ENCODE assay signal across 33 cellular contexts in genomic region chr16:57956924-57957323, GRCh38. TPM values are rescaled to one million over a fixed set of nuclear protein-coding genes. Genes with fewer than 3 reads are reported as not detected.
"Had no signal": no experiment of that assay in that cellular context is flagged by ENCODE, and none has a peak within 500 bp of the region (broad histone marks: within the 10 kb centered on the region; RNA-seq: fewer than 3 reads in every experiment).

No MANE protein-coding gene starts in this region.

- H3K36me3 Mint-ChIP-seq: mesothelial cell of epicardium; naive B cell; natural killer cell treated with Interleukin-12 subunit alpha and Interleukin-12 subunit beta and Interleukin-15 and Interleukin-18, amount 100 ng/mL, for 72 hours; stimulated activated effector memory CD8-positive, alpha-beta T cell treated with anti-CD3 and anti-CD28 coated beads, Interleukin-12 subunit alpha, Interleukin-12 subunit beta, amount 100 ng/mL, for 72 hours had no signal

- H3K4me1 ChIP-seq: gastrocnemius medialis, left lung, psoas muscle, sigmoid colon, stomach, thyroid gland had no signal

- H3K27me3 ChIP-seq: gastrocnemius medialis, left lung, ovary, sigmoid colon, thyroid gland had no signal

- H3K27ac ChIP-seq: gastrocnemius medialis, left lung, ovary, psoas muscle, sigmoid colon, stomach, thyroid gland had no signal

- H3K4me3 Mint-ChIP-seq: effector memory CD8-positive, alpha-beta T cell; mesothelial cell of epicardium; natural killer cell treated with Interleukin-12 subunit alpha and Interleukin-12 subunit beta and Interleukin-15 and Interleukin-18, amount 100 ng/mL, for 72 hours; neural crest cell; stimulated activated effector memory CD8-positive, alpha-beta T cell treated with anti-CD3 and anti-CD28 coated beads, Interleukin-12 subunit alpha, Interleukin-12 subunit beta, amount 100 ng/mL, for 72 hours had no signal

- H3K4me1 Mint-ChIP-seq: neural crest cell; stimulated activated effector memory CD8-positive, alpha-beta T cell treated with anti-CD3 and anti-CD28 coated beads, Interleukin-12 subunit alpha, Interleukin-12 subunit beta, amount 100 ng/mL, for 72 hours had no signal

- H3K36me3 ChIP-seq: gastrocnemius medialis, left lung, ovary, sigmoid colon, stomach, thyroid gland had no signal

- H3K27me3 Mint-ChIP-seq: natural killer cell treated with Interleukin-12 subunit alpha and Interleukin-12 subunit beta and Interleukin-15 and Interleukin-18, amount 100 ng/mL, for 72 hours had no signal

- H3K9me3 ChIP-seq: gastrocnemius medialis, left lung, mucosa of descending colon, ovary, psoas muscle, sigmoid colon, stomach, thyroid gland had no signal

- ATAC-seq: effector memory CD8-positive, alpha-beta T cell; esophagus mucosa; gastrocnemius medialis; left cardiac atrium; mucosa of descending colon; natural killer cell treated with Interleukin-12 subunit alpha and Interleukin-12 subunit beta and Interleukin-15 and Interleukin-18, amount 100 ng/mL, for 72 hours; psoas muscle; right cardiac atrium had no signal

- H3K27ac Mint-ChIP-seq: effector memory CD8-positive, alpha-beta T cell; mesothelial cell of epicardium; natural killer cell treated with Interleukin-12 subunit alpha and Interleukin-12 subunit beta and Interleukin-15 and Interleukin-18, amount 100 ng/mL, for 72 hours; stimulated activated effector memory CD8-positive, alpha-beta T cell treated with anti-CD3 and anti-CD28 coated beads, Interleukin-12 subunit alpha, Interleukin-12 subunit beta, amount 100 ng/mL, for 72 hours had no signal

- H3K4me3 ChIP-seq: gastrocnemius medialis, left lung, mucosa of descending colon, ovary, psoas muscle, sigmoid colon, stomach, thyroid gland had no signal

- DNase-seq: cortex of kidney; effector memory CD8-positive, alpha-beta T cell; foreskin fibroblast; gastrocnemius medialis; head of caudate nucleus; left cardiac atrium; mesenchymal stem cell; naive B cell; ovary; psoas muscle; right cardiac atrium; sigmoid colon; stimulated activated CD4-positive, alpha-beta T cell treated with anti-CD3 and anti-CD28 coated beads, Interleukin-2, amount 100 ng/mL, for 24 hours; stimulated activated CD4-positive, alpha-beta T cell treated with anti-CD3 and anti-CD28 coated beads, Interleukin-4, amount 100 ng/mL, for 24 hours; stimulated activated naive CD4-positive, alpha-beta T cell treated with Interleukin-2 at 50 U/mL for 16 hours; stomach; thyroid gland; trophoblast cell had no signal

- H3K9me3 Mint-ChIP-seq: effector memory CD8-positive, alpha-beta T cell; mesothelial cell of epicardium; naive B cell; natural killer cell treated with Interleukin-12 subunit alpha and Interleukin-12 subunit beta and Interleukin-15 and Interleukin-18, amount 100 ng/mL, for 72 hours; neural crest cell; stimulated activated effector memory CD8-positive, alpha-beta T cell treated with anti-CD3 and anti-CD28 coated beads, Interleukin-12 subunit alpha, Interleukin-12 subunit beta, amount 100 ng/mL, for 72 hours had no signal

RNA-seq across cellular contexts. Expression of gene CNGB1, which starts 14.0 kb away (rescaled TPM):
- total RNA-seq: dermis microvascular lymphatic vessel endothelial cell; gastrocnemius medialis; glomerular endothelial cell; kidney epithelial cell; left cardiac atrium; lower leg skin; lung microvascular endothelial cell; natural killer cell treated with Interleukin-12 subunit alpha and Interleukin-12 subunit beta and Interleukin-15 and Interleukin-18, amount 100 ng/mL, for 72 hours; psoas muscle; right cardiac atrium; skeletal muscle tissue; subcutaneous adipose tissue had no signal
- polyA plus RNA-seq: ovary, psoas muscle, right cardiac atrium, urinary bladder had no signal
